8 cellular contexts compared by ENCODE assay signal in the genomic region with DNA sequence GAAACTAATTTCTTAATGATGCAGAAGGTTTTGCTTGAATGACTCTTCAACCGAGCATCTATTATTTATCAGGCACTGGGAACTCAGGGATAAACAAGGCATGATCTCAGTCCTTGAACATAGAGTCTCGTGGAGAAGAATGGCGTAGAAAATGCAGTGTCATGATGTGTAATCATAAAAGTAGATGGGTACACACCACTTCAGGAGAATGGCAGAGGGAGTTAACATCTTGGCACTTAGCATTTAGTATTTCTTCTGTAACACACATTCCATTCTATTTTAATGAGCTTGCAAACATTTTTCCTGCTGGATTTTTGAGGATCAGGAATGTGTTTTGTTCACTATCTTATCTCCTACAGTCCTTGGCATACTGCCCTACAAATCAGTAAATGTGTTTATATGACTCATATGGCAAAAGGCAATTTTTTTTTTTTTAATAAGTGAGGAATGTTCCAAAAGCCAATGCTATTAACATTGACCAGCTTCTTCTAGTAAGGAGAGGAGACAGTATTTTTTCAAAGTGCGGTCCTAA. TPM values are rescaled to one million over a fixed set of nuclear protein-coding genes. Genes with fewer than 3 reads are reported as not detected.
A peak's percentile ranks its signal among the peaks of the same experiment; 100 is the strongest.
DNase-seq lines count a peak whose midpoint lies in the region; ATAC-seq and TF ChIP-seq lines count a peak whose summit lies in the region.

No MANE protein-coding gene starts in this region.

- H3K9me3 ChIP-seq in lung (ENCODE audit: control insufficient read depth in 2 of 2, insufficient read depth in 1 of 2, low read length in 1 of 2), result no peaks in the 10 kb centered on the region

- peak overlapping the region; percentile 52 for H3K4me3 Mint-ChIP-seq in MCF 10A (ENCODE audit: unreplicated experiment)

- no peaks in the 10 kb centered on the region for H3K27me3 Mint-ChIP-seq in MCF 10A (ENCODE audit: insufficient read depth, unreplicated experiment)

- no peaks in the 10 kb centered on the region for H3K36me3 ChIP-seq in lung (ENCODE audit: control insufficient read depth in 2 of 2, insufficient read depth in 2 of 2, low read length in 2 of 2)

- no peaks in the 10 kb centered on the region for H3K9me3 Mint-ChIP-seq in MCF 10A (ENCODE audit: unreplicated experiment)

- WGBS in lung, 2 donors, result 17 to 25% methylated on average over 4 of the region's 4 CpGs

- POLR2A ChIA-PET in MCF 10A (lab: Yijun Ruan, JAX), result interaction anchor here (0.5 to 8.9 kb wide), 36 partner anchors 9 to 1333 kb away, joined by 3 to 417 read pairs (median 4); a partner anchor contains a TSS

- no TSS peak for BruUV-seq in MCF 10A (replicated peaks; lab: Mats Ljungman, UMichigan)

- peaks cover 33% of the 10 kb centered on the region for H3K4me1 Mint-ChIP-seq in MCF 10A (ENCODE audit: insufficient read depth, unreplicated experiment)

- peak; percentile 42 for DNase-seq in G401 (ENCODE audit: low spot score)
- peak; percentile 47 for DNase-seq in NCI-H2227 treated with DMSO at 0.1 percent for 48 hours (lab: John Stamatoyannopoulos, UW)
- DNase-seq in MCF 10A (ENCODE audit: unreplicated experiment), result peak; percentile 90
- no peak for DNase-seq in lung (ENCODE audit: low spot score)
- DNase-seq in NCI-H524 treated with DMSO at 0.1 percent for 48 hours (lab: John Stamatoyannopoulos, UW), result no peak

- peak overlapping the region; percentile 99 for H3K27ac Mint-ChIP-seq in MCF 10A (ENCODE audit: low read depth, unreplicated experiment)

- peaks cover 12% of the 10 kb centered on the region for H3K36me3 Mint-ChIP-seq in MCF 10A (ENCODE audit: insufficient read depth, unreplicated experiment)

- no peak for TF ChIP-seq CTCF in MCF 10A (IDR thresholded peaks at IDR 0.05; ENCODE audit: unreplicated experiment)
- no peak for TF ChIP-seq CTCF in lung (IDR thresholded peaks at IDR 0.05; ENCODE audit: control extremely low read depth, extremely low read depth)

- peak overlapping the region in 1 of 2 donors; percentile 86 for H3K27ac ChIP-seq in lung (ENCODE audit: low read depth in 1 of 2, low read length in 1 of 2)

- peaks cover 4 to 10% of the 10 kb centered on the region in 2 donors for H3K4me1 ChIP-seq in lung (ENCODE audit: control insufficient read depth in 2 of 2, insufficient read depth in 2 of 2, low read length in 2 of 2)

- peak; percentile 63 for ATAC-seq in lung (ENCODE audit: insufficient read depth, low FRiP score)
- ATAC-seq in GM21390 (IDR thresholded peaks at IDR 0.05; ENCODE audit: unreplicated experiment), result no peak
- no peak for ATAC-seq in HG03521 (IDR thresholded peaks at IDR 0.05; ENCODE audit: unreplicated experiment)
- no peak for ATAC-seq in HG02798 (IDR thresholded peaks at IDR 0.05; ENCODE audit: poor library complexity, unreplicated experiment)

- in situ Hi-C loops in G401 (cut with HindIII; ENCODE audit: low sequenced_read_pairs), result no loop called here

- no peak overlapping the region for H3K4me3 ChIP-seq in lung

- intact Hi-C loops in MCF 10A (cut with micrococcal nuclease), result loop anchor here (1.0 kb wide), 1 partner anchor 67 kb away; no protein-coding TSS in a partner anchor

- CTCF ChIA-PET in MCF 10A (lab: Yijun Ruan, JAX), result interaction anchor here (0.6 to 2.1 kb wide), 8 partner anchors 14 to 957 kb away, joined by 3 to 19 read pairs (median 4); no protein-coding TSS in a partner anchor

- no peaks in the 10 kb centered on the region for H3K27me3 ChIP-seq in lung (ENCODE audit: control insufficient read depth, insufficient read depth)

RNA-seq across cellular contexts. Expression of a gene that starts 3.8 kb away (rescaled TPM):
- 581 and 681 TPM in 2 replicates for total RNA-seq in G401 (2014; rRNA removed; shearing (Covaris generic))
- total RNA-seq in MCF 10A (2022) (64.0 and 82.8 TPM in 2 replicates), lung (100 to 1,000 TPM; 135 to 166 TPM)
- polyA plus RNA-seq in lung, result 100 to 1,000 TPM in 1 of 2 donors, 10 to 100 TPM in 1; 74.2 to 115 TPM

Comparison
In these comparisons a context has a peak if more than half of its experiments do, and no peak if none do; other contexts are left out.
1. DNase-seq: peak in G401 (single experiment), NCI-H2227 treated with DMSO at 0.1 percent for 48 hours (single experiment) and MCF 10A (single experiment); none in lung (single experiment) and NCI-H524 treated with DMSO at 0.1 percent for 48 hours (single experiment).